In the genomic region with DNA sequence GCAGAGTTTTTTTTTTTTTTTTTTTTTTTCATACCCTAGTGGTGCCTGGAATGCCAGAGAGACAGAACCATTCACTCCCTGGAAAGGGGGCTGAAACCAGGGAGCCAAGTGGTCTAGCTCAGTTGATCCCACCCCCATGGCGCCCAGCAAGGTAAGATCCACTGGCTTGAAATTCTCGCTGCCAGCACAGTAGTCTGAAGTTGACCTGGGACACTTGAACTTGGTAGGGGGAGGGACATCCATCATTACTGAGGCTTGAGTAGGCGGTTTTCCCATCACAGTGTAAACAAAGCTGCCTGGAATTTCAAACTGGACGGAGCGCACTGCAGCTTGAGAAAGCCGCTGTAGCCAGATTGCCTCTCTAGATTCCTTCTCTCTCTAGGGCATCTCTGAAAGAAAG, we compare ENCODE assay signal across 22 cellular contexts.
"Had no signal": no experiment of that assay in that cellular context is flagged by ENCODE, and none has a peak within 500 bp of the region (broad histone marks: within the 10 kb centered on the region; RNA-seq: fewer than 3 reads in every experiment).

No MANE protein-coding gene starts in this region.

- DNase-seq: MV-4-11, NCI-H1048, NCI-H1105, NCI-H1417 treated with DMSO at 0.1 percent for 48 hours, NCI-H146, NCI-H1694 treated with DMSO at 0.1 percent for 48 hours, NCI-H1930, NCI-H2081, NCI-H2107, NCI-H226, NCI-H446, NCI-H510A, NCI-H524 treated with DMSO at 0.1 percent for 48 hours, NCI-H69, NCI-H774, SHP77, SK-N-SH, SW 1271, T-cell had no signal

- H3K27ac ChIP-seq: RWPE1 had no signal

- H3K4me3 ChIP-seq: K562 had no signal

- ATAC-seq: HepG2, K562, T-cell had no signal

- H3K9me3 ChIP-seq: SK-N-SH had no signal
